ENCODE assay signal across 33 cellular contexts in genomic region chr4:183561905-183562304, GRCh38.
"Had no signal": no experiment of that assay in that cellular context is flagged by ENCODE, and none has a peak within 500 bp of the region (broad histone marks: within the 10 kb centered on the region; RNA-seq: fewer than 3 reads in every experiment).

No MANE protein-coding gene starts in this region.

- H3K9me3 ChIP-seq: adrenal gland, body of pancreas, breast epithelium had no signal

- DNase-seq: activated B cell treated with CpG ODN at 0.5 μM for 24 hours; activated CD4-positive, alpha-beta memory T cell treated with anti-CD3 and anti-CD28 coated beads, Interleukin-2, amount 10 ng/mL, durations not matched to agents 7 days and 5 days; activated CD4-positive, alpha-beta T cell treated with anti-CD3 and anti-CD28 coated beads for 1 hour; activated CD4-positive, alpha-beta T cell treated with anti-CD3 and anti-CD28 coated beads for 36 hours; activated CD4-positive, alpha-beta T cell treated with anti-CD3 and anti-CD28 coated beads for 48 hours; activated CD4-positive, alpha-beta T cell treated with anti-CD3 and anti-CD28 coated beads, Interleukin-2, amount 10 ng/mL, durations not matched to agents 7 days and 5 days; activated CD4-positive, alpha-beta T cell treated with anti-CD3 and anti-CD28 coated beads, Interleukin-2, amount 50 U/mL, for 48 hours; activated CD8-positive, alpha-beta memory T cell treated with anti-CD3 and anti-CD28 coated beads, Interleukin-2, amount 50 U/mL, for 4 hours; activated CD8-positive, alpha-beta T cell treated with anti-CD3 and anti-CD28 coated beads, Interleukin-2, amount 10 ng/mL, durations not matched to agents 7 days and 5 days; activated effector memory CD4-positive, alpha-beta T cell treated with anti-CD3 and anti-CD28 coated beads, Interleukin-2, amount 50 U/mL, for 16 hours; activated gamma-delta T cell treated with Interleukin-2 at 50 U/mL for 16 hours; activated naive CD4-positive, alpha-beta T cell; activated naive CD4-positive, alpha-beta T cell treated with anti-CD3 and anti-CD28 coated beads for 36 hours; activated naive CD4-positive, alpha-beta T cell treated with anti-CD3 and anti-CD28 coated beads, Interleukin-2, amount 50 U/mL, for 16 hours; activated naive CD8-positive, alpha-beta T cell treated with anti-CD3 and anti-CD28 coated beads for 36 hours; activated T-cell treated with anti-CD3 and anti-CD28 coated beads for 4 hours; activated T-cell treated with anti-CD3 and anti-CD28 coated beads, Interleukin-2, amount 50 U/mL, for 1 hour; activated T-cell treated with anti-CD3 and anti-CD28 coated beads, Interleukin-2, amount 50 U/mL, for 4 hours; activated T-cell treated with anti-CD3 and anti-CD28 coated beads, Interleukin-2, amount 50 U/mL, for 72 hours; amniotic stem cell; aorta; body of pancreas; brain microvascular endothelial cell; central memory CD4-positive, alpha-beta T cell; T-helper 17 cell had no signal

- ATAC-seq: activated CD4-positive, alpha-beta T cell treated with anti-CD3 and anti-CD28 coated beads for 36 hours; activated CD4-positive, CD25-positive, alpha-beta regulatory T cell treated with anti-CD3 and anti-CD28 coated beads, Interleukin-2, amount 50 U/mL, for 24 hours; activated CD8-positive, alpha-beta T cell treated with anti-CD3 and anti-CD28 coated beads, Interleukin-2, amount 10 ng/mL, durations not matched to agents 7 days and 5 days; activated naive CD4-positive, alpha-beta T cell treated with anti-CD3 and anti-CD28 coated beads, Interleukin-2, amount 50 U/mL, for 72 hours; activated T-cell treated with anti-CD3 and anti-CD28 coated beads, Interleukin-2, amount 50 U/mL, for 4 hours; activated T-cell treated with anti-CD3 and anti-CD28 coated beads, Interleukin-2, amount 50 U/mL, for 72 hours; activated T-helper 17 cell treated with anti-CD3 and anti-CD28 coated beads, Interleukin-2, amount 50 U/mL, for 72 hours; body of pancreas; T-helper 17 cell had no signal

- H3K27me3 ChIP-seq: adrenal gland, body of pancreas, brain microvascular endothelial cell, breast epithelium had no signal

- H3K36me3 ChIP-seq: adrenal gland, brain microvascular endothelial cell, breast epithelium had no signal

- H3K27ac ChIP-seq: adrenal gland, body of pancreas, brain microvascular endothelial cell, breast epithelium, VCaP had no signal

- H3K4me1 ChIP-seq: body of pancreas, breast epithelium had no signal

- FAIRE-seq: astrocyte, TTC549 had no signal

- H3K4me3 ChIP-seq: adrenal gland, body of pancreas, breast epithelium had no signal
